Comparison of ENCODE assay signal across 1 cellular context in the genomic region with DNA sequence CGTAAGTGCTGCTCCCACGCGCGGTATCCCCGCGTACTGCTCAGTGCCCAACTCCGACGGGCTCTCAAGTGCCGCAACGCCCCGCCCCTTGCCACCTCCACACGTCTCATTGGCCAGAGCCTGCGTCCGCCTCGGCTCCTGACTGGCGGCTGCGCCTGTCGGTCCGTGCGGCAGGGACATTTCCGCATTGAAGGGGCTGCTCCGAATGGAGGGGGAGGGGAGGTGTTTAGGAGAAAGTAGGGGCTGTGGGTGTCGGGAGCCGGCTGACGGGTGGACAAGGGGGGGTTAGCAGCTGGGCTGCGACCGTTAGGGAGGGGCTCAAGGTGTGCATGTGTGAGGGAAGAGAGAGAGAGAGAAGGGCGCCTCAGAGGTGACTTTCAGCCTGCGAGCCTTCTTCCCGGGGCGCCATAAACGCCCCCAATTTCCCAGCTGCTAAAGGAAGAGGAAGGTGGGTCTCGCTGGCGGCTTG.
TF ChIP-seq lines count a peak whose summit lies in the region.

No MANE protein-coding gene starts in this region.

TF ChIP-seq in IMR-90, 13 proteins besides CTCF, POLR2A, EP300 and RAD21 (continued from another document):
- 0 out of 2 replicates have a peak, but pooled peaks have one; percentile 6 for TF ChIP-seq NFE2L2 (IDR thresholded peaks at IDR 0.05; ENCODE audit: low read depth, low read length)
- TF ChIP-seq, protein P1, sequence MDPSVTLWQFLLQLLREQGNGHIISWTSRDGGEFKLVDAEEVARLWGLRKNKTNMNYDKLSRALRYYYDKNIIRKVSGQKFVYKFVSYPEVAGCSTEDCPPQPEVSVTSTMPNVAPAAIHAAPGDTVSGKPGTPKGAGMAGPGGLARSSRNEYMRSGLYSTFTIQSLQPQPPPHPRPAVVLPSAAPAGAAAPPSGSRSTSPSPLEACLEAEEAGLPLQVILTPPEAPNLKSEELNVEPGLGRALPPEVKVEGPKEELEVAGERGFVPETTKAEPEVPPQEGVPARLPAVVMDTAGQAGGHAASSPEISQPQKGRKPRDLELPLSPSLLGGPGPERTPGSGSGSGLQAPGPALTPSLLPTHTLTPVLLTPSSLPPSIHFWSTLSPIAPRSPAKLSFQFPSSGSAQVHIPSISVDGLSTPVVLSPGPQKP (IDR thresholded peaks at IDR 0.05; ENCODE audit: borderline replicate concordance, low read depth, low read length): no peak
- no peak for TF ChIP-seq RFX5 (IDR thresholded peaks at IDR 0.05; ENCODE audit: low read depth, low read length)
- no peak for TF ChIP-seq MAFK (IDR thresholded peaks at IDR 0.05; ENCODE audit: low read depth, low read length)
- TF ChIP-seq FOS (IDR thresholded peaks at IDR 0.05; ENCODE audit: low read depth, low read length): peak; percentile 87; the same call in 1 of the 2 replicates
- no peak for TF ChIP-seq CHD1 (IDR thresholded peaks at IDR 0.05; ENCODE audit: low read depth, low read length)
